Comparison of ENCODE assay signal across 8 cellular contexts in genomic region chr1:246497331-246497915, GRCh38. TPM values are rescaled to one million over a fixed set of nuclear protein-coding genes. Genes with fewer than 3 reads are reported as not detected.
DNase-seq lines count a peak whose midpoint lies in the region; ATAC-seq and TF ChIP-seq lines count a peak whose summit lies in the region.

No MANE protein-coding gene starts in this region.

- no peak overlapping the region for H3K4me3 Mint-ChIP-seq in activated naive CD4-positive, alpha-beta T cell treated with anti-CD3 and anti-CD28 coated beads for 36 hours

- peak; percentile 46 for ATAC-seq in HG03196 (IDR thresholded peaks at IDR 0.05; ENCODE audit: unreplicated experiment)

- H3K27me3 Mint-ChIP-seq in activated naive CD4-positive, alpha-beta T cell treated with anti-CD3 and anti-CD28 coated beads for 36 hours (ENCODE audit: low read depth) = no peaks in the 10 kb centered on the region

- peak; percentile 71 to 82 for DNase-seq in AML-193 (lab: John Stamatoyannopoulos, UW)
- DNase-seq in NCI-H446 treated with DMSO at 0.1 percent for 48 hours (lab: John Stamatoyannopoulos, UW) = peak; percentile 38
- DNase-seq in amniotic stem cell (lab: John Stamatoyannopoulos, UW) = peak; percentile 59
- peak; percentile 77 for DNase-seq in iris pigment epithelial cell (ENCODE audit: low read depth)
- peak; percentile 91 for DNase-seq in superior temporal gyrus (ENCODE audit: extremely low spot score)
- no peak for DNase-seq in activated naive CD4-positive, alpha-beta T cell treated with anti-CD3 and anti-CD28 coated beads for 36 hours

- H3K4me1 Mint-ChIP-seq in activated naive CD4-positive, alpha-beta T cell treated with anti-CD3 and anti-CD28 coated beads for 36 hours (ENCODE audit: low read depth) = peaks cover 13% of the 10 kb centered on the region

- H3K27ac Mint-ChIP-seq in activated naive CD4-positive, alpha-beta T cell treated with anti-CD3 and anti-CD28 coated beads for 36 hours = no peak overlapping the region

- intact Hi-C loops in activated naive CD4-positive, alpha-beta T cell treated with anti-CD3 and anti-CD28 coated beads for 36 hours (cut with micrococcal nuclease) = loop anchor here (1.0 to 2.0 kb wide), 4 partner anchors 35 to 473 kb away; no protein-coding TSS in a partner anchor

- no peaks in the 10 kb centered on the region for H3K9me3 Mint-ChIP-seq in activated naive CD4-positive, alpha-beta T cell treated with anti-CD3 and anti-CD28 coated beads for 36 hours

- peak; percentile 27; the same call in 1 of the 2 replicates for TF ChIP-seq CTCF in GM12875 (IDR thresholded peaks at IDR 0.05; ENCODE audit: borderline replicate concordance, insufficient read depth, low read depth, low read length)

- no peaks in the 10 kb centered on the region for H3K36me3 Mint-ChIP-seq in activated naive CD4-positive, alpha-beta T cell treated with anti-CD3 and anti-CD28 coated beads for 36 hours (ENCODE audit: low read depth)

- CTCF ChIA-PET in activated naive CD4-positive, alpha-beta T cell treated with anti-CD3 and anti-CD28 coated beads for 36 hours (lab: Charles Lee) = interaction anchor here (0.5 to 1.2 kb wide), 13 partner anchors 10 to 427 kb away, joined by 3 to 9 read pairs (median 3); partner anchors contain the start of gene SMYD3

- H3K4me3 ChIP-seq in GM12875 (ENCODE audit: low read depth, low read length) = no peak overlapping the region

RNA-seq across cellular contexts. Expression of gene SMYD3, which starts 9.7 kb away (rescaled TPM):
- 10 to 100 TPM; 21.3 to 21.4 TPM for total RNA-seq in activated naive CD4-positive, alpha-beta T cell treated with anti-CD3 and anti-CD28 coated beads for 36 hours
